In the genomic region with DNA sequence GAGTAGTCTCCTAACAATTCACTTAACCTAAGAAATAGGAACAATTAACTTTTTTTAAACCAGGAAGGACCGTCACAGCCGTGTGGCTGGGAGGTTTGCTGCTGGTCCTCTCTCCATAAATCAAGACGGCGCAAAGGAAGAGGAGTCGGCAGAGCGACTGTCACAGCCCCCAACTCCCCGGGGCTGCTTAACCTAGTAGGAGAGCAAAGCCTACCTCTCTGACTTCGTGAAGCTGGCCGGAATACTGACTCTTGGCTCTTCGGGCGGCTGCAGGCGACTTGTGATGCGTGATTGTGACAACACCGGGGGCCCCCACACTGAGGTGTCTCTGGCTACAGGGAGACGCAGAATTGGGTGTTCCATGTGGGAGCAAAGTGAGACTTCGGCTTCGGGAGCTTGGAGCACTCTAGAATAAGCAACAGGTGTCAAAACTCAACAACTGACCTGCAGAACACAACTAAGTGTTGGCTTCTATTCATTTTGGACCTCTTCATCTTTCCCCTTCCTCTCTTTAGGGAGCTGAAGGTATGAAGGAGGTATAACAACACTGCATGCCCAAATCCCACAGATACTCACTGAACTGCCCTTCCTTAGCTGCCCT, we compare ENCODE assay signal across 18 cellular contexts.
"Had no signal": no experiment of that assay in that cellular context is flagged by ENCODE, and none has a peak within 500 bp of the region (broad histone marks: within the 10 kb centered on the region; RNA-seq: fewer than 3 reads in every experiment).

No MANE protein-coding gene starts in this region.

- H3K9me3 Mint-ChIP-seq: naive thymus-derived CD8-positive, alpha-beta T cell; neural crest cell; stimulated activated naive CD8-positive, alpha-beta T cell treated with anti-CD3 and anti-CD28 coated beads, Interleukin-15, Interleukin-2, amounts not matched to agents 100 ng/mL and 50 ng/mL, for 24 hours had no signal

- H3K4me3 Mint-ChIP-seq: neural crest cell; stimulated activated naive CD8-positive, alpha-beta T cell treated with anti-CD3 and anti-CD28 coated beads, Interleukin-15, Interleukin-2, amounts not matched to agents 100 ng/mL and 50 ng/mL, for 24 hours had no signal

- DNase-seq: dorsolateral prefrontal cortex; effector memory CD4-positive, alpha-beta T cell; gastrocnemius medialis; heart right ventricle; left ventricle myocardium superior; naive thymus-derived CD8-positive, alpha-beta T cell; posterior cingulate gyrus; small intestine; stimulated activated CD4-positive, alpha-beta T cell treated with anti-CD3 and anti-CD28 coated beads, Interleukin-12 subunit alpha, Interleukin-12 subunit beta, amount 100 ng/mL, for 4 hours; tibial artery; upper lobe of right lung had no signal

- H3K27me3 Mint-ChIP-seq: stimulated activated naive CD8-positive, alpha-beta T cell treated with anti-CD3 and anti-CD28 coated beads, Interleukin-15, Interleukin-2, amounts not matched to agents 100 ng/mL and 50 ng/mL, for 24 hours had no signal

- H3K4me3 ChIP-seq: coronary artery, dorsolateral prefrontal cortex, gastrocnemius medialis, heart right ventricle, lung, right atrium auricular region, tibial artery, upper lobe of right lung, vagina had no signal

- ATAC-seq: esophagus mucosa, gastrocnemius medialis, heart right ventricle, left ventricle myocardium superior, upper lobe of right lung had no signal

- H3K27me3 ChIP-seq: dorsolateral prefrontal cortex, gastrocnemius medialis, heart right ventricle, right atrium auricular region, tibial artery, upper lobe of right lung, vagina had no signal

- H3K27ac ChIP-seq: coronary artery, dorsolateral prefrontal cortex, gastrocnemius medialis, heart right ventricle, right atrium auricular region, tibial artery, upper lobe of right lung, vagina had no signal

- H3K4me1 ChIP-seq: gastrocnemius medialis, heart right ventricle, right atrium auricular region, tibial artery, upper lobe of right lung had no signal

- H3K36me3 ChIP-seq: gastrocnemius medialis, heart right ventricle, right atrium auricular region, tibial artery, upper lobe of right lung, vagina had no signal

- H3K36me3 Mint-ChIP-seq: naive thymus-derived CD8-positive, alpha-beta T cell had no signal

- H3K27ac Mint-ChIP-seq: stimulated activated naive CD8-positive, alpha-beta T cell treated with anti-CD3 and anti-CD28 coated beads, Interleukin-15, Interleukin-2, amounts not matched to agents 100 ng/mL and 50 ng/mL, for 24 hours had no signal

- H3K4me1 Mint-ChIP-seq: neural crest cell had no signal

- H3K9me3 ChIP-seq: gastrocnemius medialis, heart right ventricle, right atrium auricular region, tibial artery, upper lobe of right lung, vagina had no signal
